10 cellular contexts compared by ENCODE assay signal in the genomic region with DNA sequence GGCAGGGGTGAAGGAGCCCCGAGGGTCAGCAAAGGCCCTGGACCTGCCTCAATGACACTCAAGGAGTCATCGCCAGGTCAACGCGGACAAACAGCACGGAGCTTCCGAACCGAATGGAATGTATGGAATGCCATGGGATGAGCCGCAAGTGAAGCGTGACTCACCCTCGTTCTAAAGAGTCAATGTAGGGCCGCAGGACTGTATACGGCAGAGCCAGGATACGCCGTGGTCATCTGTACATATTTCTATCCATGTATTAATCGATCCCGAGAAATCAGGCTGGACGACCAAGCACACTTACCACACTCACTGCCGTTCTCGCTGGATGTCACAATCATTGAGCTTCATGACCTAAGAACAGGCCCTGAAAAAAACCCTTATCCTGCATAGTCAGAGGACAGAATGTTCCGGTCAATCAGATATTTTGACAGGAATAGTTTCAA. TPM values are rescaled to one million over a fixed set of nuclear protein-coding genes. Genes with fewer than 3 reads are reported as not detected.
DNase-seq lines count a peak whose midpoint lies in the region; ATAC-seq and TF ChIP-seq lines count a peak whose summit lies in the region.
"Had no signal": no experiment of that assay in that cellular context is flagged by ENCODE, and none has a peak within 500 bp of the region (broad histone marks: within the 10 kb centered on the region; RNA-seq: fewer than 3 reads in every experiment).

No MANE protein-coding gene starts in this region.

- no peak overlapping the region for H3K27ac ChIP-seq in HEK293 (ENCODE audit: extremely low read depth, low read depth, low read length)
- peak overlapping the region; percentile 79 for H3K27ac ChIP-seq in iPS-18a (ENCODE audit: low read length)
- H3K27ac ChIP-seq in smooth muscle cell (ENCODE audit: low read depth): peak overlapping the region; percentile 64

- CTCF ChIA-PET in HEK293 (lab: Yijun Ruan, JAX): interaction anchor here (0.6 to 1.2 kb wide), 5 partner anchors 22 to 767 kb away, joined by 3 to 5 read pairs (median 3); no protein-coding TSS in a partner anchor

- peaks cover 44% of the 10 kb centered on the region for H3K79me2 ChIP-seq in smooth muscle cell (ENCODE audit: low read depth)

- 0 out of 2 replicates have a peak overlapping the region, but pooled peaks have one; percentile 9 for H3K4me3 ChIP-seq in HEK293 (ENCODE audit: low read depth, low read length)
- H3K4me3 ChIP-seq in adipocyte (ENCODE audit: low read length): no peak overlapping the region
- no peak overlapping the region for H3K4me3 ChIP-seq in iPS-18a (ENCODE audit: low read length)
- no peak overlapping the region for H3K4me3 ChIP-seq in smooth muscle cell

- peak; percentile 65 for DNase-seq in adipocyte (ENCODE audit: low read depth)
- DNase-seq in smooth muscle cell (lab: John Stamatoyannopoulos, UW; ENCODE audit: unreplicated experiment): no peak
- no peak for DNase-seq in NCI-H146 treated with DMSO at 0.1 percent for 48 hours (lab: John Stamatoyannopoulos, UW; ENCODE audit: unreplicated experiment)
- DNase-seq in activated naive CD4-positive, alpha-beta T cell treated with anti-CD3 and anti-CD28 coated beads, Interleukin-2, amount 50 U/mL, for 16 hours: no peak
- DNase-seq: activated T-cell treated with anti-CD3 and anti-CD28 coated beads, Interleukin-2, amount 50 U/mL, for 72 hours; NCI-H187 had no signal

- H3K4me1 ChIP-seq in HEK293 (ENCODE audit: control insufficient read depth, insufficient read depth, low read length): no peaks in the 10 kb centered on the region
- peaks cover 14% of the 10 kb centered on the region for H3K4me1 ChIP-seq in adipocyte (ENCODE audit: control insufficient read depth, insufficient read depth, low read length)
- H3K4me1 ChIP-seq in iPS-18a (ENCODE audit: control insufficient read depth, low read depth, low read length): peaks cover 8% of the 10 kb centered on the region
- H3K4me1 ChIP-seq in smooth muscle cell (ENCODE audit: low read depth): peaks cover 4% of the 10 kb centered on the region

- H2AFZ ChIP-seq in smooth muscle cell (ENCODE audit: low read depth): no peak overlapping the region

- H3K36me3 ChIP-seq in HEK293 (ENCODE audit: control insufficient read depth in 2 of 2, insufficient read depth in 1 of 2, low read length in 2 of 2): no peaks in the 10 kb centered on the region
- no peaks in the 10 kb centered on the region for H3K36me3 ChIP-seq in adipocyte (ENCODE audit: control insufficient read depth, insufficient read depth, low read length, severe bottlenecking)
- H3K36me3 ChIP-seq in iPS-18a (ENCODE audit: control insufficient read depth, low read depth, low read length): no peaks in the 10 kb centered on the region
- H3K36me3 ChIP-seq in smooth muscle cell (ENCODE audit: low read depth): no peaks in the 10 kb centered on the region

- 30% methylated on average over 20 of the region's 20 CpGs for WGBS in smooth muscle cell (ENCODE audit: low lambda C conversion rate)

- H3F3A ChIP-seq in smooth muscle cell (ENCODE audit: low read depth): peaks cover 7% of the 10 kb centered on the region

- no peak for ATAC-seq in activated CD4-positive, CD25-positive, alpha-beta regulatory T cell treated with anti-CD3 and anti-CD28 coated beads, Interleukin-2, amount 50 U/mL, for 24 hours
- no peak for ATAC-seq in HG03280 (IDR thresholded peaks at IDR 0.05; ENCODE audit: unreplicated experiment)
- ATAC-seq: activated T-cell treated with anti-CD3 and anti-CD28 coated beads, Interleukin-2, amount 50 U/mL, for 72 hours had no signal

- no peak overlapping the region for H3K9ac ChIP-seq in adipocyte (ENCODE audit: low read length)
- peak overlapping the region; percentile 12 for H3K9ac ChIP-seq in iPS-18a (ENCODE audit: low read length)
- H3K9ac ChIP-seq in smooth muscle cell (ENCODE audit: low read depth): peak overlapping the region; percentile 37

- POLR2A ChIA-PET in HEK293 (lab: Yijun Ruan, JAX): interaction anchor here (0.8 kb wide), 1 partner anchor 68 kb away, joined by 3 read pairs; a partner anchor contains a TSS

- H3K9me3 ChIP-seq in HEK293 (ENCODE audit: control insufficient read depth, insufficient read depth, low read depth, low read length) (no peaks in the 10 kb centered on the region), adipocyte (ENCODE audit: control insufficient read depth, low read length) (no peaks in the 10 kb centered on the region), iPS-18a (ENCODE audit: control insufficient read depth, low read depth, low read length) (no peaks in the 10 kb centered on the region), smooth muscle cell (replicated peaks; ENCODE audit: low read depth) (no peaks in the 10 kb centered on the region)

- peak overlapping the region; percentile 74 for H3K4me2 ChIP-seq in smooth muscle cell

- no peaks in the 10 kb centered on the region for H3K27me3 ChIP-seq in adipocyte (replicated peaks; ENCODE audit: control insufficient read depth, insufficient read depth, low read length)
- H3K27me3 ChIP-seq in iPS-18a (ENCODE audit: control insufficient read depth, insufficient read depth, low read length): no peaks in the 10 kb centered on the region
- H3K27me3 ChIP-seq in smooth muscle cell (ENCODE audit: low read depth): no peaks in the 10 kb centered on the region

- TF ChIP-seq CTCF in HEK293 (tag by site-specific recombination; IDR thresholded peaks at IDR 0.05) (no peak), smooth muscle cell (IDR thresholded peaks at IDR 0.05; ENCODE audit: borderline replicate concordance, insufficient read depth, poor library complexity, severe bottlenecking) (no peak)

- peaks cover 34% of the 10 kb centered on the region for H4K20me1 ChIP-seq in smooth muscle cell (ENCODE audit: low read depth)

TF ChIP-seq in HEK293, 187 proteins besides CTCF, POLR2A, EP300 and RAD21:
- TF ChIP-seq, protein P1, sequence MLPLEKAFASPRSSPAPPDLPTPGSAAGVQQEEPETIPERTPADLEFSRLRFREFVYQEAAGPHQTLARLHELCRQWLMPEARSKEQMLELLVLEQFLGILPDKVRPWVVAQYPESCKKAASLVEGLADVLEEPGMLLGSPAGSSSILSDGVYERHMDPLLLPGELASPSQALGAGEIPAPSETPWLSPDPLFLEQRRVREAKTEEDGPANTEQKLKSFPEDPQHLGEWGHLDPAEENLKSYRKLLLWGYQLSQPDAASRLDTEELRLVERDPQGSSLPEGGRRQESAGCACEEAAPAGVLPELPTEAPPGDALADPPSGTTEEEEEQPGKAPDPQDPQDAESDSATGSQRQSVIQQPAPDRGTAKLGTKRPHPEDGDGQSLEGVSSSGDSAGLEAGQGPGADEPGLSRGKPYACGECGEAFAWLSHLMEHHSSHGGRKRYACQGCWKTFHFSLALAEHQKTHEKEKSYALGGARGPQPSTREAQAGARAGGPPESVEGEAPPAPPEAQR (tag by site-specific recombination; IDR thresholded peaks at IDR 0.05): no peak

RNA-seq across cellular contexts. Expression of a gene that starts 4.3 kb away (rescaled TPM):
- total RNA-seq in smooth muscle cell: 12.8 and 49.9 TPM in 2 replicates
- 46.9 and 56.4 TPM in 2 replicates for polyA plus RNA-seq in smooth muscle cell

RNA-seq across cellular contexts. Expression of a gene that starts 44.7 kb away (rescaled TPM):
- total RNA-seq in smooth muscle cell: 85.8 and 96.1 TPM in 2 replicates
- 112 and 146 TPM in 2 replicates for polyA plus RNA-seq in smooth muscle cell
